In genomic region chr6:113690255-113690956, GRCh38 we compare ENCODE assay signal across 9 cellular contexts.
DNase-seq lines count a peak whose midpoint lies in the region; ATAC-seq and TF ChIP-seq lines count a peak whose summit lies in the region.
"Had no signal": no experiment of that assay in that cellular context is flagged by ENCODE, and none has a peak within 500 bp of the region (broad histone marks: within the 10 kb centered on the region; RNA-seq: fewer than 3 reads in every experiment).

No MANE protein-coding gene starts in this region.

- H2BK5ac ChIP-seq in mesendoderm (ENCODE audit: low read length) = no peak overlapping the region

- no peak overlapping the region for H2BK120ac ChIP-seq in mesendoderm (ENCODE audit: low read depth, low read length)

- no peak overlapping the region for H3K4me2 ChIP-seq in mesendoderm (ENCODE audit: low read length)

- no CpG with 5 or more reads among the region's 3 CpGs for WGBS in mesendoderm (ENCODE audit: extremely low coverage, insufficient coverage, low lambda C conversion rate)

- peak; percentile 71 for ATAC-seq in GM18858 (IDR thresholded peaks at IDR 0.05; ENCODE audit: unreplicated experiment)
- peak; percentile 93 for ATAC-seq in HG03354 (IDR thresholded peaks at IDR 0.05; ENCODE audit: poor library complexity, severe bottlenecking, unreplicated experiment)

- H3K23ac ChIP-seq in mesendoderm (ENCODE audit: low read length) = no peak overlapping the region

- H2BK15ac ChIP-seq in mesendoderm (replicated peaks; ENCODE audit: low read depth) = no peak overlapping the region

- no peaks in the 10 kb centered on the region for H3K4me1 ChIP-seq in mesendoderm (ENCODE audit: control insufficient read depth, low read depth, low read length)

- no peak overlapping the region for H3K4me3 ChIP-seq in mesendoderm (ENCODE audit: low read length)

- TF ChIP-seq CTCF in 22Rv1 (IDR thresholded peaks at IDR 0.05) = no peak

- no peaks in the 10 kb centered on the region for H3K79me2 ChIP-seq in mesendoderm (ENCODE audit: control insufficient read depth, insufficient read depth, low read length)

- H3K36me3 ChIP-seq in mesendoderm (ENCODE audit: control insufficient read depth, insufficient read depth, low read length) = no peaks in the 10 kb centered on the region

- no peak overlapping the region for H3K4ac ChIP-seq in mesendoderm (ENCODE audit: low read depth, low read length)

- H3K27me3 ChIP-seq in mesendoderm (ENCODE audit: insufficient read depth, low read length, poor library complexity) = no peaks in the 10 kb centered on the region

- no peak overlapping the region for H4K5ac ChIP-seq in mesendoderm (ENCODE audit: low read length)

- no peak overlapping the region for H3K9ac ChIP-seq in mesendoderm (ENCODE audit: low read length)

- no peak overlapping the region for H4K8ac ChIP-seq in mesendoderm (ENCODE audit: low read depth, low read length)

- no peak overlapping the region for H3K56ac ChIP-seq in mesendoderm (ENCODE audit: low read length)

- DNase-seq in SK-MEL-5 (ENCODE audit: low read depth, low spot score) = peak; percentile 55
- DNase-seq in non-pigmented ciliary epithelial cell (ENCODE audit: low read depth) = peak; percentile 81
- DNase-seq in SK-N-DZ (ENCODE audit: low spot score) = no peak
- DNase-seq in mesendoderm = no peak
- DNase-seq in NCI-H82 treated with DMSO at 0.1 percent for 48 hours (lab: John Stamatoyannopoulos, UW; ENCODE audit: unreplicated experiment) = no peak
- DNase-seq: activated T-cell treated with anti-CD3 and anti-CD28 coated beads, Interleukin-2, amount 50 U/mL, for 4 hours had no signal

- H3K79me1 ChIP-seq in mesendoderm (ENCODE audit: low read length) = no peaks in the 10 kb centered on the region

- H3K27ac ChIP-seq in 22Rv1 (peak overlapping the region; percentile 50), mesendoderm (ENCODE audit: low read depth, low read length) (no peak overlapping the region)

- no peak overlapping the region for H3K18ac ChIP-seq in mesendoderm (ENCODE audit: low read length)

- in situ Hi-C loops in SK-MEL-5 (cut with HindIII; ENCODE audit: low pct_unique_long_range_greater_than_20kb, low sequenced_read_pairs) = no loop called here

- no peak overlapping the region for H2AK5ac ChIP-seq in mesendoderm (ENCODE audit: low read length)

Comparison
In these comparisons a context has a peak if more than half of its experiments do, and no peak if none do; other contexts are left out.
1. DNase-seq: peak in SK-MEL-5 (single experiment) and non-pigmented ciliary epithelial cell (single experiment); none in SK-N-DZ (single experiment), mesendoderm (single experiment) and NCI-H82 treated with DMSO at 0.1 percent for 48 hours (single experiment).